ENCODE assay signal across 8 cellular contexts in the genomic region with DNA sequence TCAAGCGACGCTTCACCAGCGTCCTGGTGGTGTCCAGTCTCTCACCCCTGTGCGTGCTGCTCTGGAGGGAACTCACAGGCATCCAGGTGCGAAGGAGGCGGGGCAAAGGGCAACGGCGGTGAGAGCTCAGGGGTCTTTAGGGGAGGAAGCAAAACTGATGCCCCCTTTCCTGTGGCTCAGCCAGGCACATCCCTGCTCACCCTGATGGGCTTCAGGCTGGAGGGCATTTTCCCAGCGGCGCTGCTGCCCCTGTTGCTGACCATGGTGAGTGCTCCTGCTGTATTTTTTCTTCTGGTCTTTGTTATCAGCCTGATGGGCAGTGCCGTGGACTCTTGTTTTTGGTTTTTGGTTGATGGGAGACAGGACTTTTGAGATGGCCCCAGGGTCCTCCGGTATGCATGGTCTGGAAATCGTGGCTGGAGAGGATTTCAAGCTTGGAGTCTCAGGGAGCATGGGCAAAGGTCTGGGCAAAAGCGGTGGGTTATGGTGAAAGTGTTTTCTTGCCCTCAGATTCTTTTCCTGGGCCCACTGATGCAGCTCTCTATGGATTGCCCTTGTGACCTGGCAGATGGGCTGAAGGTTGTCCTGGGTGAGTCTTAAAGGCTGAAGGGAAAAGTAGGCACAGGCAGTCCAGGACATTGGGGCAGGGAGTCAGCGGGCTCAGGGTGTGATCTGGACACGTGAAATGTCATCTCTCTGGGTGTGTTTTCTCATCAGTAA. TPM values are rescaled to one million over a fixed set of nuclear protein-coding genes. Genes with fewer than 3 reads are reported as not detected.
A peak's percentile ranks its signal among the peaks of the same experiment; 100 is the strongest.
DNase-seq lines count a peak whose midpoint lies in the region; ATAC-seq, FAIRE-seq and TF ChIP-seq lines count a peak whose summit lies in the region.

No MANE protein-coding gene starts in this region.

- H3K27ac ChIP-seq in small intestine (ENCODE audit: low read depth in 1 of 2, low read length in 1 of 2): peak overlapping the region; percentile 95 to 98

- H3K4me1 Mint-ChIP-seq in T-helper 17 cell (peaks cover 42% of the 10 kb centered on the region), glutamatergic neuron (ENCODE audit: low read depth, unreplicated experiment) (peaks cover 6% of the 10 kb centered on the region)

- no peaks in the 10 kb centered on the region for H3K9me3 ChIP-seq in T-helper 17 cell (ENCODE audit: control insufficient read depth, low read length, poor library complexity, severe bottlenecking)
- H3K9me3 ChIP-seq in small intestine (ENCODE audit: control insufficient read depth, low read depth): no peaks in the 10 kb centered on the region

- peaks cover 4 to 11% of the 10 kb centered on the region in 2 donors for H3K4me1 ChIP-seq in small intestine (ENCODE audit: control insufficient read depth in 2 of 2, insufficient read depth in 1 of 2, low read depth in 1 of 2, low read length in 1 of 2)

- H3K27ac Mint-ChIP-seq in T-helper 17 cell (peak overlapping the region; percentile 95), glutamatergic neuron (ENCODE audit: unreplicated experiment) (peak overlapping the region; percentile 92)

- peak overlapping the region; percentile 96 for H3K4me3 Mint-ChIP-seq in T-helper 17 cell
- H3K4me3 Mint-ChIP-seq in glutamatergic neuron (ENCODE audit: unreplicated experiment): peak overlapping the region; percentile 95

- no peaks in the 10 kb centered on the region for H3K27me3 ChIP-seq in H7 (ENCODE audit: control insufficient read depth, insufficient read depth, low read length)
- H3K27me3 ChIP-seq in small intestine (ENCODE audit: control insufficient read depth in 2 of 2, insufficient read depth in 2 of 2, low read length in 2 of 2): no peaks in the 10 kb centered on the region

- H3K36me3 Mint-ChIP-seq in T-helper 17 cell (ENCODE audit: low read depth) (peaks cover 2% of the 10 kb centered on the region), glutamatergic neuron (ENCODE audit: unreplicated experiment) (peaks cover 4% of the 10 kb centered on the region)

- DNase-seq in H7: no peak
- no peak for DNase-seq in T-helper 17 cell
- DNase-seq in glutamatergic neuron: no peak
- DNase-seq in small intestine: peak; percentile 30
- no peak for DNase-seq in EL
- no peak for DNase-seq in KG1 (lab: John Stamatoyannopoulos, UW)
- no peak for DNase-seq in NCI-H82 (lab: John Stamatoyannopoulos, UW)
- no peak for DNase-seq in SIG-M5 (lab: John Stamatoyannopoulos, UW)

- H3K36me3 ChIP-seq in H7 (replicated peaks; ENCODE audit: control insufficient read depth, insufficient read depth, low read length) (peaks cover 13% of the 10 kb centered on the region), small intestine (ENCODE audit: control insufficient read depth in 2 of 2, insufficient read depth in 2 of 2, low read length in 2 of 2) (no peaks in the 10 kb centered on the region)

- WGBS in small intestine, 3 donors: 7 to 16% (median 16%) methylated on average over 16 of the region's 16 CpGs

- H3K27me3 Mint-ChIP-seq in T-helper 17 cell: no peaks in the 10 kb centered on the region
- peaks cover 12% of the 10 kb centered on the region for H3K27me3 Mint-ChIP-seq in glutamatergic neuron (ENCODE audit: unreplicated experiment)

- no peak for FAIRE-seq in small intestine (lab: Jason Lieb, UNC)

- H3K9me3 Mint-ChIP-seq in glutamatergic neuron (ENCODE audit: unreplicated experiment): peaks cover 8% of the 10 kb centered on the region

- TF ChIP-seq CTCF in glutamatergic neuron (IDR thresholded peaks at IDR 0.05; ENCODE audit: partially characterized antibody, unreplicated experiment): no peak

- no peak for ATAC-seq in T-helper 17 cell

- H3K4me3 ChIP-seq in H7 (ENCODE audit: insufficient read depth, low read depth, low read length): peak overlapping the region; percentile 100
- H3K4me3 ChIP-seq in small intestine (ENCODE audit: low read depth in 1 of 2, low read length in 2 of 2): peak overlapping the region; percentile 87 to 96

RNA-seq across cellular contexts. Expression of a gene that starts 0.7 kb away (rescaled TPM):
- 43.1 and 50.6 TPM in 2 replicates for total RNA-seq in H7 (2014; rRNA removed; shearing (Covaris generic))
- total RNA-seq in T-helper 17 cell: 10 to 100 TPM; 36.2 to 41.6 TPM
- 30.6 TPM for total RNA-seq in glutamatergic neuron (ENCODE audit: unreplicated experiment)
- polyA plus RNA-seq in small intestine: 10 to 100 TPM; 15.1 to 21.7 (median 19.8) TPM

RNA-seq across cellular contexts. Expression of a gene that starts 12.9 kb away (rescaled TPM):
- total RNA-seq in H7 (2014; rRNA removed; shearing (Covaris generic)): 62.5 and 65.4 TPM in 2 replicates
- total RNA-seq in T-helper 17 cell (1 to 10 TPM; 6.2 to 8.3 TPM), glutamatergic neuron (ENCODE audit: unreplicated experiment) (67.1 TPM)
- polyA plus RNA-seq in small intestine: 10 to 100 TPM in 1 of 3 donors, 1 to 10 TPM in 2; 1.4 to 12.2 (median 2.7) TPM
